ENCODE assay signal across 8 cellular contexts in the genomic region with DNA sequence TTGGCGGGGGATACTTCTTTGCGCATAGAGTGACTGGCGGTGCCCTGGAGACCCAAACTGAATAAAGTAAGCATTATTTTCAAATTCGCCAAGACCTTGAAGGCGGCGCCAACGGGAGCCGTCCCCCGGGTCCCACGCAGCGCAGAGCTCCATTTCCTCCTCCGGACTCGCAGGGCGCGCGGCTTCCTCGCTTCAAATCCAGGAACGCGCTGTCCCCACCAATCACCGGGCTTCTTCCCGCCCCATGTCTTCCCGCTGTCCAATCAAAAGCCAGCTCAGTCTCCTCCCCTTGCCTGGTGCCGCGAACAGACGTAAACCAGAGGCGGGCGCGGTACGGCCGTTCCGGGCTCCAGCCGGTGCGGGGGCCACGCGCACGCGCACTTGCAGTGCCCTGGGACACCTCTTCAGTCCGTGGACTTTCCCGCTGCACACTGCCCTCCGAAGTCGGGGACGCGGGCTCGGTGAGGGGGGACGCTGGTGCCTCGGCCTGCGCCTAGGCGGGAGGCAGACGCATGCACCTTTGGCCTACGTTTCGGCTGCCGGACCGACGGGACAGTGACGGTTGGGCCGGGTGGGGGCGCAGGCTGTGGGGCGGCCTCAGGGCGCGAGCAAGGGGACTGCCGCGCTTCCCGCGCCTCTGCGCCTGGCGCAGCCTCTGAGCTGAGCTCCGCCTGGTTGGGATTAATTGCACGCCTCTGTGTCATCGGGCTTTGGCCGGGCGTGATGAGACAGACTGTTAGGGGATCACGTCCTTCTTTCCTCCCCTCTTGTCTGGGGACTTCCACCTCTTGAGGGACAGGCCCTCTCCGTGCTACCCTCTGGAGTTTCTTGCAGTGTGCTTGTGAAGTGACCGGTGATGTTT. TPM values are rescaled to one million over a fixed set of nuclear protein-coding genes. Genes with fewer than 3 reads are reported as not detected.
A peak's percentile ranks its signal among the peaks of the same experiment; 100 is the strongest.
DNase-seq lines count a peak whose midpoint lies in the region; ATAC-seq and TF ChIP-seq lines count a peak whose summit lies in the region.

Gene CEP192, plus strand, starts transcription at position 386 of the 862 bp plus-strand sequence. CDS start 8,063 bp downstream, outside the sequence.

- H3K27ac Mint-ChIP-seq in activated CD4-positive, alpha-beta T cell treated with anti-CD3 and anti-CD28 coated beads, Interleukin-2, amount 10 ng/mL, durations not matched to agents 24 days and 14 days: peak within 1 kb of the TSS; percentile 92

- H3K9me3 Mint-ChIP-seq in activated CD4-positive, alpha-beta T cell treated with anti-CD3 and anti-CD28 coated beads, Interleukin-2, amount 10 ng/mL, durations not matched to agents 24 days and 14 days: no peaks in the 10 kb centered on the region

- peak; percentile 93 for DNase-seq in NCI-H526 treated with DMSO at 0.1 percent for 48 hours (lab: John Stamatoyannopoulos, UW)
- DNase-seq in activated CD4-positive, alpha-beta T cell treated with anti-CD3 and anti-CD28 coated beads, Interleukin-2, amount 10 ng/mL, durations not matched to agents 24 days and 14 days: peak; percentile 99
- DNase-seq in coronary artery (ENCODE audit: low spot score): peak; percentile 99
- peak; percentile 96 to 98 for DNase-seq in left colon
- peak; percentile 98 for DNase-seq in stimulated activated CD4-positive, alpha-beta T cell treated with anti-CD3 and anti-CD28 coated beads, Interleukin-1b, Interleukin-23, amount 100 ng/mL, for 48 hours

- intact Hi-C loops in activated CD4-positive, alpha-beta T cell treated with anti-CD3 and anti-CD28 coated beads, Interleukin-2, amount 10 ng/mL, durations not matched to agents 24 days and 14 days (cut with micrococcal nuclease): loop anchor here (1.0 to 5.0 kb wide), 7 partner anchors 43 to 735 kb away; partner anchors contain the start of genes FAM210A, LDLRAD4, PTPN2 and RNMT
- intact Hi-C loops in left colon (cut with DNase I, micrococcal nuclease): no loop called here

- TF ChIP-seq CTCF in coronary artery (IDR thresholded peaks at IDR 0.05): no peak

- no peaks in the 10 kb centered on the region for H3K27me3 Mint-ChIP-seq in activated CD4-positive, alpha-beta T cell treated with anti-CD3 and anti-CD28 coated beads, Interleukin-2, amount 10 ng/mL, durations not matched to agents 24 days and 14 days

- peaks cover 16% of the 10 kb centered on the region for H3K4me1 Mint-ChIP-seq in activated CD4-positive, alpha-beta T cell treated with anti-CD3 and anti-CD28 coated beads, Interleukin-2, amount 10 ng/mL, durations not matched to agents 24 days and 14 days

- peak within 1 kb of the TSS; percentile 96 for H3K9ac ChIP-seq in BLaER1

- H4K20me1 ChIP-seq in BLaER1: peaks cover 41% of the 10 kb centered on the region

- no peaks in the 10 kb centered on the region for H3K27me3 ChIP-seq in BLaER1

- H3K4me3 Mint-ChIP-seq in activated CD4-positive, alpha-beta T cell treated with anti-CD3 and anti-CD28 coated beads, Interleukin-2, amount 10 ng/mL, durations not matched to agents 24 days and 14 days: peak within 1 kb of the TSS; percentile 94

- peaks cover 28% of the 10 kb centered on the region for H3K4me1 ChIP-seq in BLaER1

- H3K36me3 ChIP-seq in BLaER1: peaks cover 36% of the 10 kb centered on the region

- H3K4me3 ChIP-seq in BLaER1 (peak within 1 kb of the TSS; percentile 88), coronary artery (peak within 1 kb of the TSS; percentile 93)

- peaks cover 12% of the 10 kb centered on the region for H3K36me3 Mint-ChIP-seq in activated CD4-positive, alpha-beta T cell treated with anti-CD3 and anti-CD28 coated beads, Interleukin-2, amount 10 ng/mL, durations not matched to agents 24 days and 14 days (ENCODE audit: low read depth)

- H3K4me2 ChIP-seq in BLaER1: peak within 1 kb of the TSS; percentile 95

- no peaks in the 10 kb centered on the region; the same call in 1 of the 2 replicates for H3K9me3 ChIP-seq in BLaER1

- H3K27ac ChIP-seq in BLaER1 (peak within 1 kb of the TSS; percentile 87), coronary artery (peak within 1 kb of the TSS; percentile 82 to 93)

- peak; percentile 94 for ATAC-seq in GM19324 (IDR thresholded peaks at IDR 0.05; ENCODE audit: low FRiP score, unreplicated experiment)
- peak; percentile 79 for ATAC-seq in HG03469 (IDR thresholded peaks at IDR 0.05; ENCODE audit: unreplicated experiment)
- peak; percentile 93 for ATAC-seq in left colon

RNA-seq across cellular contexts. Expression of gene CEP192, which starts in this region (rescaled TPM):
- total RNA-seq in activated CD4-positive, alpha-beta T cell treated with anti-CD3 and anti-CD28 coated beads, Interleukin-2, amount 10 ng/mL, durations not matched to agents 24 days and 14 days: 31.4 and 34.7 TPM in 2 replicates
- total RNA-seq in left colon: 10 to 100 TPM; 24.7 to 27.6 TPM

Comparison
In these comparisons a context has a peak if more than half of its experiments do, and no peak if none do; other contexts are left out.
1. Peak in every context shown above with its lines: DNase-seq, ATAC-seq, H3K4me3 ChIP-seq and H3K27ac ChIP-seq.